1 cellular context compared by ENCODE assay signal in the genomic region with DNA sequence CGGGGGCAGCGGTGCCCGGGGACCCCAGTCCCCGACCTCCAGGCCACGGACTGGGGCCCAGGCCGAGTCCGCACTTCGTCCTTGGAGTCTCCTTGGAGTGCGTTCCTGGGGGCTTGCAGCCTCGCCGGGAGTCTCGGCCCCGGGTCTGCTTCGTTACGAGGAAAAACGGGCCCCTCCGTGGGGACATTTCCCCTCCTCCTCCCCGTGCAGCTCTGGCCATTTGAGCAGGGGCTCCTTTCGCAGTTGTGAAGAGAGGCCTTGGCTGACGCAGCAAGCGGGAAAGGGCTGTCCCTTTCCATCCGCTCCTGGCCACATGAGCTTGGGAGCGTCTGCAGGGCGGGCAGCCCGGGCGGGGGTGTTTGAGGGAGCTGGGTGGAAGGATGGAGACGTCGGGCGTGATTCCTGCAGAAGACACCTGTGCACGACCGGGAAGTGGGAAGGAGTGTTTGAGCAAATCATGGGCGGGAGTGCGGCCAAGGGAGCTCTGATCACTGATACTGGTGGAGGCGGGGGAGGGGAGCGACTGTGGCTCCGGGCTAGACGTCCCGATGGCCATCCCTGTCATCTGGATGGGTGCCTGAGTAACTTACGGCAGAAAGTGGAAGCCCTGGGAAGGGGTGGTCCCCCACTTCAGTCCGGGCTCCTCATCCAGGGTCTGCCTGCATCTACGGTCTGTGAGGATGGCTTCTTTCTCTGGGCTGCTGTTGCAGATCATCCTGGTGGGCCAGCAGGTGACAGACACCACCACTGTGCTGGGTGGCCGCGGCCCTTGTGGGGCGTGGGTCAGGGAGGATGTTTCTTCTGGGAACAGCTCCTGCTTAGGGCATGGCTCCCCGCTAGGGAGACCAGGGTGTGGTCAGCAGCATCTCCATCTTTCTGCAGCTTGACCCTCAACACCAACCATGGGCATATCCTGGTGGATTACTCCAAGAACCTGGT.
TF ChIP-seq lines count a peak whose summit lies in the region.

No MANE protein-coding gene starts in this region.

TF ChIP-seq in GM23338, 12 proteins besides CTCF, POLR2A, EP300 and RAD21 (continued from another document):
- TF ChIP-seq, protein P1, sequence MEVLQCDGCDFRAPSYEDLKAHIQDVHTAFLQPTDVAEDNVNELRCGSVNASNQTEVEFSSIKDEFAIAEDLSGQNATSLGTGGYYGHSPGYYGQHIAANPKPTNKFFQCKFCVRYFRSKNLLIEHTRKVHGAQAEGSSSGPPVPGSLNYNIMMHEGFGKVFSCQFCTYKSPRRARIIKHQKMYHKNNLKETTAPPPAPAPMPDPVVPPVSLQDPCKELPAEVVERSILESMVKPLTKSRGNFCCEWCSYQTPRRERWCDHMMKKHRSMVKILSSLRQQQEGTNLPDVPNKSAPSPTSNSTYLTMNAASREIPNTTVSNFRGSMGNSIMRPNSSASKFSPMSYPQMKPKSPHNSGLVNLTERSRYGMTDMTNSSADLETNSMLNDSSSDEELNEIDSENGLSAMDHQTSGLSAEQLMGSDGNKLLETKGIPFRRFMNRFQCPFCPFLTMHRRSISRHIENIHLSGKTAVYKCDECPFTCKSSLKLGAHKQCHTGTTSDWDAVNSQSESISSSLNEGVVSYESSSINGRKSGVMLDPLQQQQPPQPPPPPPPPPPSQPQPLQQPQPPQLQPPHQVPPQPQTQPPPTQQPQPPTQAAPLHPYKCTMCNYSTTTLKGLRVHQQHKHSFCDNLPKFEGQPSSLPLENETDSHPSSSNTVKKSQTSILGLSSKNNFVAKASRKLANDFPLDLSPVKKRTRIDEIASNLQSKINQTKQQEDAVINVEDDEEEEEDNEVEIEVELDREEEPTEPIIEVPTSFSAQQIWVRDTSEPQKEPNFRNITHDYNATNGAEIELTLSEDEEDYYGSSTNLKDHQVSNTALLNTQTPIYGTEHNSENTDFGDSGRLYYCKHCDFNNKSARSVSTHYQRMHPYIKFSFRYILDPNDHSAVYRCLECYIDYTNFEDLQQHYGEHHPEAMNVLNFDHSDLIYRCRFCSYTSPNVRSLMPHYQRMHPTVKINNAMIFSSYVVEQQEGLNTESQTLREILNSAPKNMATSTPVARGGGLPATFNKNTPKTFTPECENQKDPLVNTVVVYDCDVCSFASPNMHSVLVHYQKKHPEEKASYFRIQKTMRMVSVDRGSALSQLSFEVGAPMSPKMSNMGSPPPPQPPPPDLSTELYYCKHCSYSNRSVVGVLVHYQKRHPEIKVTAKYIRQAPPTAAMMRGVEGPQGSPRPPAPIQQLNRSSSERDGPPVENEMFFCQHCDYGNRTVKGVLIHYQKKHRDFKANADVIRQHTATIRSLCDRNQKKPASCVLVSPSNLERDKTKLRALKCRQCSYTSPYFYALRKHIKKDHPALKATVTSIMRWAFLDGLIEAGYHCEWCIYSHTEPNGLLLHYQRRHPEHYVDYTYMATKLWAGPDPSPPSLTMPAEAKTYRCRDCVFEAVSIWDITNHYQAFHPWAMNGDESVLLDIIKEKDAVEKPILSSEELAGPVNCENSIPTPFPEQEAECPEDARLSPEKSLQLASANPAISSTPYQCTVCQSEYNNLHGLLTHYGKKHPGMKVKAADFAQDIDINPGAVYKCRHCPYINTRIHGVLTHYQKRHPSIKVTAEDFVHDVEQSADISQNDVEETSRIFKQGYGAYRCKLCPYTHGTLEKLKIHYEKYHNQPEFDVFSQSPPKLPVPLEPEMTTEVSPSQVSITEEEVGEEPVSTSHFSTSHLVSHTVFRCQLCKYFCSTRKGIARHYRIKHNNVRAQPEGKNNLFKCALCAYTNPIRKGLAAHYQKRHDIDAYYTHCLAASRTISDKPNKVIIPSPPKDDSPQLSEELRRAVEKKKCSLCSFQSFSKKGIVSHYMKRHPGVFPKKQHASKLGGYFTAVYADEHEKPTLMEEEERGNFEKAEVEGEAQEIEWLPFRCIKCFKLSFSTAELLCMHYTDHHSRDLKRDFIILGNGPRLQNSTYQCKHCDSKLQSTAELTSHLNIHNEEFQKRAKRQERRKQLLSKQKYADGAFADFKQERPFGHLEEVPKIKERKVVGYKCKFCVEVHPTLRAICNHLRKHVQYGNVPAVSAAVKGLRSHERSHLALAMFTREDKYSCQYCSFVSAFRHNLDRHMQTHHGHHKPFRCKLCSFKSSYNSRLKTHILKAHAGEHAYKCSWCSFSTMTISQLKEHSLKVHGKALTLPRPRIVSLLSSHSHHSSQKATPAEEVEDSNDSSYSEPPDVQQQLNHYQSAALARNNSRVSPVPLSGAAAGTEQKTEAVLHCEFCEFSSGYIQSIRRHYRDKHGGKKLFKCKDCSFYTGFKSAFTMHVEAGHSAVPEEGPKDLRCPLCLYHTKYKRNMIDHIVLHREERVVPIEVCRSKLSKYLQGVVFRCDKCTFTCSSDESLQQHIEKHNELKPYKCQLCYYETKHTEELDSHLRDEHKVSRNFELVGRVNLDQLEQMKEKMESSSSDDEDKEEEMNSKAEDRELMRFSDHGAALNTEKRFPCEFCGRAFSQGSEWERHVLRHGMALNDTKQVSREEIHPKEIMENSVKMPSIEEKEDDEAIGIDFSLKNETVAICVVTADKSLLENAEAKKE (CRISPR knock-in tag; IDR thresholded peaks at IDR 0.05) = no peak
- TF ChIP-seq JUNB (IDR thresholded peaks at IDR 0.05; ENCODE audit: unreplicated experiment) (no peak), EZH2phosphoT487 (IDR thresholded peaks at IDR 0.05; ENCODE audit: unreplicated experiment) (no peak), ZNF331 (CRISPR knock-in tag; IDR thresholded peaks at IDR 0.05; ENCODE audit: low read depth) (no peak), POLR2AphosphoS5 (IDR thresholded peaks at IDR 0.05; ENCODE audit: low read depth) (no peak), STAT1 (IDR thresholded peaks at IDR 0.05; ENCODE audit: unreplicated experiment) (no peak), EZH2 (IDR thresholded peaks at IDR 0.05; ENCODE audit: low read depth, unreplicated experiment) (no peak), NANOG (IDR thresholded peaks at IDR 0.05; ENCODE audit: borderline replicate concordance) (no peak)
- TF ChIP-seq, protein P2, sequence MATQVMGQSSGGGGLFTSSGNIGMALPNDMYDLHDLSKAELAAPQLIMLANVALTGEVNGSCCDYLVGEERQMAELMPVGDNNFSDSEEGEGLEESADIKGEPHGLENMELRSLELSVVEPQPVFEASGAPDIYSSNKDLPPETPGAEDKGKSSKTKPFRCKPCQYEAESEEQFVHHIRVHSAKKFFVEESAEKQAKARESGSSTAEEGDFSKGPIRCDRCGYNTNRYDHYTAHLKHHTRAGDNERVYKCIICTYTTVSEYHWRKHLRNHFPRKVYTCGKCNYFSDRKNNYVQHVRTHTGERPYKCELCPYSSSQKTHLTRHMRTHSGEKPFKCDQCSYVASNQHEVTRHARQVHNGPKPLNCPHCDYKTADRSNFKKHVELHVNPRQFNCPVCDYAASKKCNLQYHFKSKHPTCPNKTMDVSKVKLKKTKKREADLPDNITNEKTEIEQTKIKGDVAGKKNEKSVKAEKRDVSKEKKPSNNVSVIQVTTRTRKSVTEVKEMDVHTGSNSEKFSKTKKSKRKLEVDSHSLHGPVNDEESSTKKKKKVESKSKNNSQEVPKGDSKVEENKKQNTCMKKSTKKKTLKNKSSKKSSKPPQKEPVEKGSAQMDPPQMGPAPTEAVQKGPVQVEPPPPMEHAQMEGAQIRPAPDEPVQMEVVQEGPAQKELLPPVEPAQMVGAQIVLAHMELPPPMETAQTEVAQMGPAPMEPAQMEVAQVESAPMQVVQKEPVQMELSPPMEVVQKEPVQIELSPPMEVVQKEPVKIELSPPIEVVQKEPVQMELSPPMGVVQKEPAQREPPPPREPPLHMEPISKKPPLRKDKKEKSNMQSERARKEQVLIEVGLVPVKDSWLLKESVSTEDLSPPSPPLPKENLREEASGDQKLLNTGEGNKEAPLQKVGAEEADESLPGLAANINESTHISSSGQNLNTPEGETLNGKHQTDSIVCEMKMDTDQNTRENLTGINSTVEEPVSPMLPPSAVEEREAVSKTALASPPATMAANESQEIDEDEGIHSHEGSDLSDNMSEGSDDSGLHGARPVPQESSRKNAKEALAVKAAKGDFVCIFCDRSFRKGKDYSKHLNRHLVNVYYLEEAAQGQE (IDR thresholded peaks at IDR 0.05; ENCODE audit: unreplicated experiment) = no peak
